2 cellular contexts compared by ENCODE assay signal in the genomic region with DNA sequence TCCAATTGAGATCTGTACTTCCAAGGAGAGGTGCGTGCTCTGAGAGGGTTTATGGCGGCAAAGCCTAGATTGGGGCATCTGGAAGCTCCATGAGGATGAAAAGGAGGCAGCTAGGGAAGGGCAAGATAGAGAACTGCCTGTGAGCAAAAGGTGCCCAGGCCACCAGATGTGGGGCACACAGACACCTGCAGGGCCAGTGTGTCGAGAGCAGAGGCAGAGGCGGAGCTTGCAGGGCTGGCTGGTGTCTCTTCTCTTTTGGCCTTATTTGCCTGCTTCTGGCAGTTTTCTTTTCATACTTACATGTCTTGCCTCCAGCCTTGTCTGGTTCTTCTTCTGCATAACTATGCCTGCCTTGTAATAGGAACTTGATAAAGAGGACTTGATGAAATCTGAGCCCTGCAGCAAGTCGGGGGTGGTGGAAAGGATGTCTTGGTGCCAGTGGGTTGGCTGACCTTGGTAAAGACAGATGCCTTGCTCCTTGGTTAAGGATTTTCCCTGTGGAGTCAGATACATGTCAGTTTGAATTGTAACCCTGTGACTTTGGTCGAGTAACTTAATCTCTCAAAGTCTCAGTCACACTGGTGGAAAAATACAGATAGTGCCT.
TF ChIP-seq lines count a peak whose summit lies in the region.

No MANE protein-coding gene starts in this region.

TF ChIP-seq in IMR-90, 13 proteins besides CTCF, POLR2A, EP300 and RAD21 (continued from another document):
- TF ChIP-seq, protein P1, sequence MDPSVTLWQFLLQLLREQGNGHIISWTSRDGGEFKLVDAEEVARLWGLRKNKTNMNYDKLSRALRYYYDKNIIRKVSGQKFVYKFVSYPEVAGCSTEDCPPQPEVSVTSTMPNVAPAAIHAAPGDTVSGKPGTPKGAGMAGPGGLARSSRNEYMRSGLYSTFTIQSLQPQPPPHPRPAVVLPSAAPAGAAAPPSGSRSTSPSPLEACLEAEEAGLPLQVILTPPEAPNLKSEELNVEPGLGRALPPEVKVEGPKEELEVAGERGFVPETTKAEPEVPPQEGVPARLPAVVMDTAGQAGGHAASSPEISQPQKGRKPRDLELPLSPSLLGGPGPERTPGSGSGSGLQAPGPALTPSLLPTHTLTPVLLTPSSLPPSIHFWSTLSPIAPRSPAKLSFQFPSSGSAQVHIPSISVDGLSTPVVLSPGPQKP (IDR thresholded peaks at IDR 0.05; ENCODE audit: borderline replicate concordance, low read depth, low read length), result no peak
- TF ChIP-seq MXI1 (IDR thresholded peaks at IDR 0.05; ENCODE audit: borderline replicate concordance, low read depth, low read length), result no peak
- no peak for TF ChIP-seq CHD1 (IDR thresholded peaks at IDR 0.05; ENCODE audit: low read depth, low read length)
- TF ChIP-seq FOS (IDR thresholded peaks at IDR 0.05; ENCODE audit: low read depth, low read length), result no peak
- TF ChIP-seq SMC3 (IDR thresholded peaks at IDR 0.05; ENCODE audit: low read depth, low read length), result no peak
- no peak for TF ChIP-seq RFX5 (IDR thresholded peaks at IDR 0.05; ENCODE audit: low read depth, low read length)
- TF ChIP-seq NFE2L2 (IDR thresholded peaks at IDR 0.05; ENCODE audit: low read depth, low read length), result no peak

TF ChIP-seq in SK-N-SH treated with all-trans-retinoic acid at 6 μM for 48 hours, 23 proteins besides CTCF, POLR2A, EP300 and RAD21:
- TF ChIP-seq, protein P2, sequence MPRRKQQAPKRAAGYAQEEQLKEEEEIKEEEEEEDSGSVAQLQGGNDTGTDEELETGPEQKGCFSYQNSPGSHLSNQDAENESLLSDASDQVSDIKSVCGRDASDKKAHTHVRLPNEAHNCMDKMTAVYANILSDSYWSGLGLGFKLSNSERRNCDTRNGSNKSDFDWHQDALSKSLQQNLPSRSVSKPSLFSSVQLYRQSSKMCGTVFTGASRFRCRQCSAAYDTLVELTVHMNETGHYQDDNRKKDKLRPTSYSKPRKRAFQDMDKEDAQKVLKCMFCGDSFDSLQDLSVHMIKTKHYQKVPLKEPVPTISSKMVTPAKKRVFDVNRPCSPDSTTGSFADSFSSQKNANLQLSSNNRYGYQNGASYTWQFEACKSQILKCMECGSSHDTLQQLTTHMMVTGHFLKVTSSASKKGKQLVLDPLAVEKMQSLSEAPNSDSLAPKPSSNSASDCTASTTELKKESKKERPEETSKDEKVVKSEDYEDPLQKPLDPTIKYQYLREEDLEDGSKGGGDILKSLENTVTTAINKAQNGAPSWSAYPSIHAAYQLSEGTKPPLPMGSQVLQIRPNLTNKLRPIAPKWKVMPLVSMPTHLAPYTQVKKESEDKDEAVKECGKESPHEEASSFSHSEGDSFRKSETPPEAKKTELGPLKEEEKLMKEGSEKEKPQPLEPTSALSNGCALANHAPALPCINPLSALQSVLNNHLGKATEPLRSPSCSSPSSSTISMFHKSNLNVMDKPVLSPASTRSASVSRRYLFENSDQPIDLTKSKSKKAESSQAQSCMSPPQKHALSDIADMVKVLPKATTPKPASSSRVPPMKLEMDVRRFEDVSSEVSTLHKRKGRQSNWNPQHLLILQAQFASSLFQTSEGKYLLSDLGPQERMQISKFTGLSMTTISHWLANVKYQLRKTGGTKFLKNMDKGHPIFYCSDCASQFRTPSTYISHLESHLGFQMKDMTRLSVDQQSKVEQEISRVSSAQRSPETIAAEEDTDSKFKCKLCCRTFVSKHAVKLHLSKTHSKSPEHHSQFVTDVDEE (CRISPR knock-in tag; IDR thresholded peaks at IDR 0.05), result no peak
- no peak for TF ChIP-seq ISL1 (CRISPR knock-in tag; IDR thresholded peaks at IDR 0.05)
- TF ChIP-seq, protein P3, sequence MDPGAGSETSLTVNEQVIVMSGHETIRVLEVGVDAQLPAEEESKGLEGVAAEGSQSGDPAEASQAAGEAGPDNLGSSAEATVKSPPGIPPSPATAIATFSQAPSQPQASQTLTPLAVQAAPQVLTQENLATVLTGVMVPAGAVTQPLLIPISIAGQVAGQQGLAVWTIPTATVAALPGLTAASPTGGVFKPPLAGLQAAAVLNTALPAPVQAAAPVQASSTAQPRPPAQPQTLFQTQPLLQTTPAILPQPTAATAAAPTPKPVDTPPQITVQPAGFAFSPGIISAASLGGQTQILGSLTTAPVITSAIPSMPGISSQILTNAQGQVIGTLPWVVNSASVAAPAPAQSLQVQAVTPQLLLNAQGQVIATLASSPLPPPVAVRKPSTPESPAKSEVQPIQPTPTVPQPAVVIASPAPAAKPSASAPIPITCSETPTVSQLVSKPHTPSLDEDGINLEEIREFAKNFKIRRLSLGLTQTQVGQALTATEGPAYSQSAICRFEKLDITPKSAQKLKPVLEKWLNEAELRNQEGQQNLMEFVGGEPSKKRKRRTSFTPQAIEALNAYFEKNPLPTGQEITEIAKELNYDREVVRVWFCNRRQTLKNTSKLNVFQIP (CRISPR knock-in tag; IDR thresholded peaks at IDR 0.05; ENCODE audit: borderline replicate concordance, low read depth), result no peak
- no peak for TF ChIP-seq ARNTL (CRISPR knock-in tag; IDR thresholded peaks at IDR 0.05; ENCODE audit: borderline replicate concordance, low read depth)
- no peak for TF ChIP-seq RARB (CRISPR knock-in tag; IDR thresholded peaks at IDR 0.05)
- TF ChIP-seq BACH2 (CRISPR knock-in tag; IDR thresholded peaks at IDR 0.05; ENCODE audit: borderline replicate concordance), result no peak
- no peak for TF ChIP-seq CSDC2 (CRISPR knock-in tag; IDR thresholded peaks at IDR 0.05)
- no peak for TF ChIP-seq TOX (CRISPR knock-in tag; IDR thresholded peaks at IDR 0.05; ENCODE audit: borderline replicate concordance)
- no peak for TF ChIP-seq SNAI2 (CRISPR knock-in tag; IDR thresholded peaks at IDR 0.05)
- TF ChIP-seq OSR1 (CRISPR knock-in tag; IDR thresholded peaks at IDR 0.05), result no peak
- no peak for TF ChIP-seq ZNF70 (CRISPR knock-in tag; IDR thresholded peaks at IDR 0.05)
- TF ChIP-seq ZNF565 (CRISPR knock-in tag; conservative IDR thresholded peaks at IDR 0.05; ENCODE audit: low read depth), result no peak
- no peak for TF ChIP-seq ZFP30 (CRISPR knock-in tag; IDR thresholded peaks at IDR 0.05)
